ENCODE assay signal across 19 cellular contexts in the genomic region with DNA sequence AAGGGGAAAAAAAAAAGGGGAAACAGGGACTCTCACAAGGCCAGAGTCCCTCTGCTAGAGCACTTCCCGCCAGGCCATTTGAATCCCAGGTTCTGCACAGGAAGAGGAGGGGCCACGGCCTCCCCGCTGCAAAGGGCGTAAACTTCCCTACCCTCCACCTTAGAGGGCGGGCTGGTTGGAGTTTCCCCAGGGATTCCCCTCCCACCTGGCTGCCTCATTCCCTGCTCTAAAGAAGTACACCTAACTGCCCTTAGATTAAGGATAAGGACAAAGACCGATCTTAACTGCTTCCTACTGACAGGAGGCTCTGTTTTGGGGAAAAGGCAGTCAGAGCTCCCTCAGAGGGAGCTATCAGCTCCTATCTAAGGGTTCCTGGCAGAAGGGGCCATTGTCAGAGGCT.
DNase-seq lines count a peak whose midpoint lies in the region; ATAC-seq and TF ChIP-seq lines count a peak whose summit lies in the region.
"Had no signal": no experiment of that assay in that cellular context is flagged by ENCODE, and none has a peak within 500 bp of the region (broad histone marks: within the 10 kb centered on the region; RNA-seq: fewer than 3 reads in every experiment).

No MANE protein-coding gene starts in this region.

- H3K9me3 ChIP-seq in mammary epithelial cell (replicated peaks; ENCODE audit: insufficient read depth, low read length) (no peaks in the 10 kb centered on the region), breast epithelium (no peaks in the 10 kb centered on the region), upper lobe of right lung (no peaks in the 10 kb centered on the region)
- H3K9me3 ChIP-seq: A549, tibial nerve had no signal

- ATAC-seq in upper lobe of right lung (peak; percentile 80), GM18873 (IDR thresholded peaks at IDR 0.05; ENCODE audit: low FRiP score, unreplicated experiment) (no peak)
- ATAC-seq: natural killer cell had no signal

- H3K27me3 ChIP-seq in mammary epithelial cell (ENCODE audit: insufficient read depth, low read length) (no peaks in the 10 kb centered on the region), breast epithelium (no peaks in the 10 kb centered on the region), upper lobe of right lung (no peaks in the 10 kb centered on the region)
- H3K27me3 ChIP-seq: hepatocyte, tibial nerve had no signal

- H3K4me2 ChIP-seq in mammary epithelial cell (ENCODE audit: insufficient read depth, low read depth, low read length): no peak overlapping the region
- H3K4me2 ChIP-seq: hepatocyte, KMS-11 had no signal

- CTCF ChIA-PET in mammary epithelial cell (lab: Charles Lee; ENCODE audit: low non-redundant PET): no interaction called here

- H4K20me1 ChIP-seq in mammary epithelial cell (ENCODE audit: insufficient read depth, low read length): no peaks in the 10 kb centered on the region

- no peak for DNase-seq in mammary epithelial cell
- DNase-seq in breast epithelium (ENCODE audit: low spot score in 2 of 2): no peak
- peak; percentile 26 for DNase-seq in NOMO-1 treated with dmso at 0.1 percent for 144 hours (lab: John Stamatoyannopoulos, UW; ENCODE audit: unreplicated experiment)
- DNase-seq in islet precursor cell: peak; percentile 67
- no peak for DNase-seq in upper lobe of right lung
- DNase-seq in RPMI8226: no peak
- DNase-seq in pons (ENCODE audit: low spot score): no peak
- DNase-seq: activated CD8-positive, alpha-beta memory T cell treated with anti-CD3 and anti-CD28 coated beads for 24 hours; activated effector memory CD4-positive, alpha-beta T cell treated with anti-CD3 and anti-CD28 coated beads, Interleukin-2, amount 50 U/mL, for 16 hours; natural killer cell; NCI-H1436 treated with DMSO at 0.1 percent for 48 hours; retina; stimulated activated CD4-positive, alpha-beta T cell treated with anti-CD3 and anti-CD28 coated beads, Interleukin-2, amount 100 ng/mL, for 48 hours had no signal

- intact Hi-C loops in mammary epithelial cell (cut with micrococcal nuclease) (no loop called here), breast epithelium (cut with DNase I; ENCODE audit: low total_unique reads) (no loop called here), upper lobe of right lung (cut with DNase I) (no loop called here)

- TF ChIP-seq CTCF in mammary epithelial cell (conservative IDR thresholded peaks at IDR 0.05 in 1 of 2, IDR thresholded peaks at IDR 0.05 in 1 of 2; ENCODE audit: extremely low read depth in 1 of 2, insufficient read depth in 1 of 2, low read depth in 1 of 2, low read length in 2 of 2) (no peak), breast epithelium (IDR thresholded peaks at IDR 0.05) (no peak), upper lobe of right lung (IDR thresholded peaks at IDR 0.05) (no peak)

- H3K79me2 ChIP-seq in mammary epithelial cell (ENCODE audit: insufficient read depth, low read length): no peaks in the 10 kb centered on the region
- H3K79me2 ChIP-seq: hepatocyte had no signal

- H3K27ac ChIP-seq in mammary epithelial cell (ENCODE audit: insufficient read depth, low read depth, low read length) (no peak overlapping the region), breast epithelium (no peak overlapping the region), upper lobe of right lung (no peak overlapping the region)
- H3K27ac ChIP-seq: hepatocyte, KMS-11, tibial nerve, VCaP had no signal

- H3K36me3 ChIP-seq in mammary epithelial cell (ENCODE audit: insufficient read depth, low read length) (no peaks in the 10 kb centered on the region), breast epithelium (no peaks in the 10 kb centered on the region), upper lobe of right lung (no peaks in the 10 kb centered on the region)
- H3K36me3 ChIP-seq: tibial nerve had no signal

- H3K9ac ChIP-seq in mammary epithelial cell (ENCODE audit: insufficient read depth, low read length): no peak overlapping the region
- H3K9ac ChIP-seq: KMS-11 had no signal

- H3K4me1 ChIP-seq in mammary epithelial cell (ENCODE audit: insufficient read depth, low read length): peaks cover 28% of the 10 kb centered on the region
- H3K4me1 ChIP-seq in breast epithelium: no peaks in the 10 kb centered on the region
- peaks cover 4% of the 10 kb centered on the region for H3K4me1 ChIP-seq in upper lobe of right lung

- no peak overlapping the region for H3K4me3 ChIP-seq in mammary epithelial cell (replicated peaks in 1 of 3; ENCODE audit: insufficient read depth in 1 of 3, low read depth in 2 of 3, low read length in 3 of 3)
- no peak overlapping the region for H3K4me3 ChIP-seq in breast epithelium
- no peak overlapping the region for H3K4me3 ChIP-seq in upper lobe of right lung
- H3K4me3 ChIP-seq: A549, hepatocyte, tibial nerve had no signal

- in situ Hi-C loops in mammary epithelial cell (cut with MboI; ENCODE audit: low sequenced_read_pairs in 2 of 2): no loop called here

- peak overlapping the region; percentile 32 for H2AFZ ChIP-seq in mammary epithelial cell (ENCODE audit: low read depth, low read length)
- H2AFZ ChIP-seq: hepatocyte had no signal

- TF ChIP-seq POLR2A in breast epithelium (IDR thresholded peaks at IDR 0.05): no peak

- no TSS peak for BruUV-seq in mammary epithelial cell (replicated peaks; lab: Mats Ljungman, UMichigan)

- WGBS in mammary epithelial cell (ENCODE audit: low coverage, missing lambda C conversion rate): 93% methylated on average over 2 of the region's 6 CpGs

- dilution Hi-C loops in mammary epithelial cell (cut with HindIII; ENCODE audit: low sequenced_read_pairs): no loop called here

Comparison
In these comparisons a context has a peak if more than half of its experiments do, and no peak if none do; other contexts are left out.
1. DNase-seq: peak in NOMO-1 treated with dmso at 0.1 percent for 144 hours (single experiment) and islet precursor cell (single experiment); none in mammary epithelial cell (single experiment), breast epithelium (0 of 2), upper lobe of right lung (single experiment), RPMI8226 (single experiment) and pons (single experiment).